Comparison of ENCODE assay signal across 8 cellular contexts in genomic region chr19:55156202-55157063, GRCh38. TPM values are rescaled to one million over a fixed set of nuclear protein-coding genes. Genes with fewer than 3 reads are reported as not detected.
DNase-seq lines count a peak whose midpoint lies in the region; ATAC-seq, FAIRE-seq and TF ChIP-seq lines count a peak whose summit lies in the region.

No MANE protein-coding gene starts in this region.

- no peaks in the 10 kb centered on the region for H3K9me1 ChIP-seq in K562 (ENCODE audit: control insufficient read depth, insufficient read depth, low read length)

- no peak for TF ChIP-seq CTCF in K562 (IDR thresholded peaks at IDR 0.05 in 2 of 3, conservative IDR thresholded peaks at IDR 0.05 in 1 of 3; ENCODE audit: insufficient read depth in 2 of 3, low read depth in 1 of 3, low read length in 3 of 3)
- no peak for TF ChIP-seq CTCF in ascending aorta (IDR thresholded peaks at IDR 0.05)

- H3K9ac ChIP-seq in K562 (ENCODE audit: insufficient read depth in 1 of 2, low read depth in 2 of 2, low read length in 2 of 2): peak overlapping the region; percentile 67 to 94

- CTCF ChIA-PET in K562 (lab: Yijun Ruan, JAX; ENCODE audit: low intra/inter-chr PET ratio): interaction anchor here (1.2 kb wide), 1 partner anchor 10 kb away, joined by 4 read pairs; no protein-coding TSS in a partner anchor

- TF ChIP-seq EP300 in K562 (IDR thresholded peaks at IDR 0.05; ENCODE audit: low read length): no peak

- peak overlapping the region; percentile 77 for H3K4me2 ChIP-seq in K562 (ENCODE audit: insufficient read depth, low read length)

- H3K36me3 ChIP-seq in K562 (ENCODE audit: control insufficient read depth, insufficient read depth, low read length) (peaks cover 18% of the 10 kb centered on the region; the same call in 2 of the 3 replicates), ascending aorta (no peaks in the 10 kb centered on the region)

- intact Hi-C loops in K562 (cut with micrococcal nuclease): loop anchor here (10.0 kb wide), 1 partner anchor 348 kb away; no protein-coding TSS in a partner anchor
- intact Hi-C loops in ascending aorta (cut with DNase I): no loop called here

- under 1% methylated on average over 39 of the region's 52 CpGs for WGBS in K562 (ENCODE audit: insufficient coverage, low coverage, missing lambda C conversion rate)

- H3K79me2 ChIP-seq in K562 (ENCODE audit: control insufficient read depth, insufficient read depth, low read length): peaks cover 14% of the 10 kb centered on the region

- DNase-seq in NCI-H2029 (lab: John Stamatoyannopoulos, UW) (peak; percentile 33), NCI-H2029 treated with DMSO at 0.1 percent for 48 hours (lab: John Stamatoyannopoulos, UW) (no peak), NCI-H446 treated with DMSO at 0.1 percent for 48 hours (lab: John Stamatoyannopoulos, UW) (peak; percentile 53), K562 (ENCODE audit: extremely low read depth in 1 of 4, low spot score in 3 of 4) (peak; percentile 91 to 97 (median 93)), iris pigment epithelial cell (ENCODE audit: low read depth) (peak; percentile 75), HuH-7 (ENCODE audit: low spot score) (no peak), ascending aorta (ENCODE audit: low spot score in 2 of 2) (no peak), amniotic stem cell (lab: John Stamatoyannopoulos, UW) (no peak)

- ATAC-seq in K562: peak; percentile 70

- in situ Hi-C loops in K562 (cut with MboI): loop anchor here (25.0 kb wide), 1 partner anchor 981 kb away; the partner anchor contains the start of gene ZNF444

- POLR2A ChIA-PET in K562 (lab: Yijun Ruan, JAX): interaction anchor here (0.5 to 1.3 kb wide), 4 partner anchors 10 to 341 kb away, joined by 3 to 7 read pairs (median 3); no protein-coding TSS in a partner anchor

- peak; percentile 73 for FAIRE-seq in K562 (lab: Jason Lieb, UNC)

- peak overlapping the region; percentile 56 for H3K4me3 ChIP-seq in K562
- H3K4me3 ChIP-seq in ascending aorta: no peak overlapping the region

- peak overlapping the region; percentile 69 for H3K27ac ChIP-seq in K562 (ENCODE audit: extremely low read depth, low read depth, low read length)
- no peak overlapping the region for H3K27ac ChIP-seq in ascending aorta

- peak overlapping the region; percentile 63 for H2AFZ ChIP-seq in K562 (ENCODE audit: low read depth, low read length)

- H4K20me1 ChIP-seq in K562 (replicated peaks; ENCODE audit: control insufficient read depth, insufficient read depth, low read length): no peaks in the 10 kb centered on the region

- TF ChIP-seq RAD21 in K562 (CRISPR knock-in tag; conservative IDR thresholded peaks at IDR 0.05 in 1 of 2, IDR thresholded peaks at IDR 0.05 in 1 of 2): no peak

- H3K9me3 ChIP-seq in K562 (replicated peaks; ENCODE audit: control insufficient read depth, insufficient read depth, low read depth, low read length): no peaks in the 10 kb centered on the region; the same call in 1 of the 2 replicates
- H3K9me3 ChIP-seq in ascending aorta: no peaks in the 10 kb centered on the region

- TF ChIP-seq POLR2A in K562 (conservative IDR thresholded peaks at IDR 0.05): peak; percentile 53; the same call in 1 of the 2 replicates

- no peaks in the 10 kb centered on the region for H3K27me3 ChIP-seq in K562 (ENCODE audit: control insufficient read depth in 2 of 2, insufficient read depth in 2 of 2, low read length in 2 of 2)
- peaks cover 22% of the 10 kb centered on the region for H3K27me3 ChIP-seq in ascending aorta

- H3K4me1 ChIP-seq in K562 (replicated peaks in 1 of 2; ENCODE audit: control insufficient read depth in 2 of 2, insufficient read depth in 2 of 2, low read length in 2 of 2) (peaks cover 39 to 66% of the 10 kb centered on the region in 2 experiments), ascending aorta (no peaks in the 10 kb centered on the region)

- BruUV-seq in K562 (replicated peaks; lab: Mats Ljungman, UMichigan): no TSS peak

RNA-seq across cellular contexts. Expression of gene TNNI3, which starts 1.1 kb away (rescaled TPM):
- total RNA-seq in K562 (2011; cell fraction: chromatin; rRNA removed; ENCODE audit: low replicate concordance): 25.9 and 44.0 TPM in 2 replicates
- 23.2 and 24.3 TPM in 2 replicates for total RNA-seq in K562 (2011; cell fraction: nucleolus; rRNA removed)
- 27.0 and 36.9 TPM in 2 replicates for total RNA-seq in K562 (2011; cell fraction: nucleoplasm; rRNA removed)
- total RNA-seq in K562 (2014; rRNA removed) (107 and 125 TPM in 2 replicates), K562 (2014; rRNA removed; fragmentation: Illumina TruSeq; extraction: Trizol) (22.0 and 26.5 TPM in 2 replicates), K562 (2015; rRNA removed; fragmentation: Illumina TruSeq; extraction: Trizol) (74.2 and 76.5 TPM in 2 replicates), K562 (2021) (53.7 and 63.3 TPM in 2 replicates), ascending aorta (not detected)
- polyA plus RNA-seq in K562 (2011; rRNA removed) (28.1 and 33.8 TPM in 2 replicates), K562 (2014; fragmentation: Illumina TruSeq; extraction: Trizol) (42.0 and 55.7 TPM in 2 replicates), K562 (2014; fragmentation: Nextera tagmentation; extraction: Ambion mirVana) (10 to 100 TPM in 1 of 2 experiments, 1 to 10 TPM in 1; 4.7 to 17.2 TPM), K562 (2014; rRNA removed) (143 and 158 TPM in 2 replicates)
- polyA plus RNA-seq in K562 (2011; cell fraction: cytosol; rRNA removed): 41.8 and 52.3 TPM in 2 replicates
- 61.1 and 64.7 TPM in 2 replicates for polyA plus RNA-seq in K562 (2011; cell fraction: nucleus; rRNA removed)
- 58.4 and 68.8 TPM in 2 replicates for polyA plus RNA-seq in K562 (2012)
- 6.4 and 7.0 TPM in 2 replicates for polyA minus RNA-seq in K562 (2011; rRNA and poly(A)+ RNA removed)
- 7.1 and 13.3 TPM in 2 replicates for polyA minus RNA-seq in K562 (2011; cell fraction: cytosol; rRNA and poly(A)+ RNA removed)
- polyA minus RNA-seq in K562 (2011; cell fraction: nucleus; rRNA and poly(A)+ RNA removed): 10.6 and 16.3 TPM in 2 replicates

RNA-seq across cellular contexts. Expression of gene TNNT1, which starts 7.4 kb away (rescaled TPM):
- 33.1 and 49.0 TPM in 2 replicates for total RNA-seq in K562 (2011; cell fraction: chromatin; rRNA removed; ENCODE audit: low replicate concordance)
- total RNA-seq in K562 (2011; cell fraction: nucleolus; rRNA removed): 39.5 and 44.5 TPM in 2 replicates
- 49.1 and 49.5 TPM in 2 replicates for total RNA-seq in K562 (2011; cell fraction: nucleoplasm; rRNA removed)
- total RNA-seq in K562 (2014; rRNA removed) (366 and 390 TPM in 2 replicates), K562 (2014; rRNA removed; fragmentation: Illumina TruSeq; extraction: Trizol) (114 and 159 TPM in 2 replicates), K562 (2015; rRNA removed; fragmentation: Illumina TruSeq; extraction: Trizol) (244 and 252 TPM in 2 replicates), K562 (2021) (207 and 227 TPM in 2 replicates), ascending aorta (not detected)
- polyA plus RNA-seq in K562 (2011; rRNA removed) (177 and 189 TPM in 2 replicates), K562 (2014; fragmentation: Illumina TruSeq; extraction: Trizol) (224 and 227 TPM in 2 replicates), K562 (2014; fragmentation: Nextera tagmentation; extraction: Ambion mirVana) (10 to 100 TPM; 31.8 to 43.6 TPM), K562 (2014; rRNA removed) (324 and 325 TPM in 2 replicates)
- 173 and 189 TPM in 2 replicates for polyA plus RNA-seq in K562 (2011; cell fraction: cytosol; rRNA removed)
- 99.4 and 117 TPM in 2 replicates for polyA plus RNA-seq in K562 (2011; cell fraction: nucleus; rRNA removed)
- 276 and 308 TPM in 2 replicates for polyA plus RNA-seq in K562 (2012)
- polyA minus RNA-seq in K562 (2011; rRNA and poly(A)+ RNA removed): 86.4 and 93.6 TPM in 2 replicates
- 45.8 and 53.1 TPM in 2 replicates for polyA minus RNA-seq in K562 (2011; cell fraction: cytosol; rRNA and poly(A)+ RNA removed)
- polyA minus RNA-seq in K562 (2011; cell fraction: nucleus; rRNA and poly(A)+ RNA removed): 24.5 and 35.7 TPM in 2 replicates

RNA-seq across cellular contexts. Expression of gene DNAAF3, which starts 10.0 kb away (rescaled TPM):
- total RNA-seq in K562 (2011; cell fraction: chromatin; rRNA removed; ENCODE audit: low replicate concordance): 9.1 and 32.2 TPM in 2 replicates
- 17.6 and 19.3 TPM in 2 replicates for total RNA-seq in K562 (2011; cell fraction: nucleolus; rRNA removed)
- 17.8 and 22.7 TPM in 2 replicates for total RNA-seq in K562 (2011; cell fraction: nucleoplasm; rRNA removed)
- total RNA-seq in K562 (2014; rRNA removed) (49.8 and 66.8 TPM in 2 replicates), K562 (2014; rRNA removed; fragmentation: Illumina TruSeq; extraction: Trizol) (19.7 and 21.6 TPM in 2 replicates), K562 (2015; rRNA removed; fragmentation: Illumina TruSeq; extraction: Trizol) (27.6 and 28.5 TPM in 2 replicates), K562 (2021) (43.0 and 44.3 TPM in 2 replicates), ascending aorta (not detected)
- polyA plus RNA-seq in K562 (2011; rRNA removed) (29.3 and 46.8 TPM in 2 replicates), K562 (2014; fragmentation: Illumina TruSeq; extraction: Trizol) (61.5 and 67.6 TPM in 2 replicates), K562 (2014; fragmentation: Nextera tagmentation; extraction: Ambion mirVana) (10 to 100 TPM; 29.7 to 54.4 TPM), K562 (2014; rRNA removed) (50.2 and 65.0 TPM in 2 replicates)
- polyA plus RNA-seq in K562 (2011; cell fraction: cytosol; rRNA removed): 84.8 and 128 TPM in 2 replicates
- 48.2 and 66.5 TPM in 2 replicates for polyA plus RNA-seq in K562 (2011; cell fraction: nucleus; rRNA removed)
- polyA plus RNA-seq in K562 (2012): 41.3 and 45.3 TPM in 2 replicates
- 7.2 and 9.1 TPM in 2 replicates for polyA minus RNA-seq in K562 (2011; rRNA and poly(A)+ RNA removed)
- polyA minus RNA-seq in K562 (2011; cell fraction: cytosol; rRNA and poly(A)+ RNA removed): 18.7 and 19.0 TPM in 2 replicates
- 7.1 and 10.8 TPM in 2 replicates for polyA minus RNA-seq in K562 (2011; cell fraction: nucleus; rRNA and poly(A)+ RNA removed)

RNA-seq across cellular contexts. Expression of gene SYT5, which starts 23.7 kb away (rescaled TPM):
- total RNA-seq in K562 (2011; cell fraction: chromatin; rRNA removed; ENCODE audit: low replicate concordance): 8.2 and 12.8 TPM in 2 replicates
- 5.1 and 5.5 TPM in 2 replicates for total RNA-seq in K562 (2011; cell fraction: nucleolus; rRNA removed)
- 8.5 and 9.7 TPM in 2 replicates for total RNA-seq in K562 (2011; cell fraction: nucleoplasm; rRNA removed)
- total RNA-seq in K562 (2014; rRNA removed) (9.9 and 15.7 TPM in 2 replicates), K562 (2014; rRNA removed; fragmentation: Illumina TruSeq; extraction: Trizol) (8.8 and 9.8 TPM in 2 replicates), K562 (2015; rRNA removed; fragmentation: Illumina TruSeq; extraction: Trizol) (6.6 and 7.2 TPM in 2 replicates), K562 (2021) (19.9 and 20.9 TPM in 2 replicates), ascending aorta (not detected)
- polyA plus RNA-seq in K562 (2011; rRNA removed) (3.9 and 5.0 TPM in 2 replicates), K562 (2014; fragmentation: Illumina TruSeq; extraction: Trizol) (18.0 and 19.4 TPM in 2 replicates), K562 (2014; fragmentation: Nextera tagmentation; extraction: Ambion mirVana) (1 to 10 TPM; 1.3 to 2.1 TPM), K562 (2014; rRNA removed) (14.2 and 15.2 TPM in 2 replicates)
- polyA plus RNA-seq in K562 (2011; cell fraction: cytosol; rRNA removed): 4.3 and 6.8 TPM in 2 replicates
- 5.3 and 5.7 TPM in 2 replicates for polyA plus RNA-seq in K562 (2011; cell fraction: nucleus; rRNA removed)
- polyA plus RNA-seq in K562 (2012): 15.2 and 38.7 TPM in 2 replicates
- 2.4 and 5.1 TPM in 2 replicates for polyA minus RNA-seq in K562 (2011; rRNA and poly(A)+ RNA removed)
- 8.4 and 13.2 TPM in 2 replicates for polyA minus RNA-seq in K562 (2011; cell fraction: cytosol; rRNA and poly(A)+ RNA removed)
- 3.1 and 3.4 TPM in 2 replicates for polyA minus RNA-seq in K562 (2011; cell fraction: nucleus; rRNA and poly(A)+ RNA removed)

RNA-seq across cellular contexts. Expression of gene PPP1R12C, which starts 39.0 kb away (rescaled TPM):
- total RNA-seq in K562 (2011; cell fraction: chromatin; rRNA removed; ENCODE audit: low replicate concordance): 103 and 282 TPM in 2 replicates
- total RNA-seq in K562 (2011; cell fraction: nucleolus; rRNA removed): 185 and 189 TPM in 2 replicates
- total RNA-seq in K562 (2011; cell fraction: nucleoplasm; rRNA removed): 126 and 131 TPM in 2 replicates
- total RNA-seq in K562 (2014; rRNA removed): 93.5 and 119 TPM in 2 replicates
- 16.3 and 21.9 TPM in 2 replicates for total RNA-seq in K562 (2014; rRNA removed; fragmentation: Illumina TruSeq; extraction: Trizol)
- total RNA-seq in K562 (2015; rRNA removed; fragmentation: Illumina TruSeq; extraction: Trizol): 54.1 and 54.3 TPM in 2 replicates
- total RNA-seq in K562 (2021): 89.7 and 110 TPM in 2 replicates
- polyA plus RNA-seq in K562 (2011; rRNA removed): 31.6 and 39.7 TPM in 2 replicates
- polyA plus RNA-seq in K562 (2011; cell fraction: cytosol; rRNA removed): 21.4 and 48.7 TPM in 2 replicates
- polyA plus RNA-seq in K562 (2011; cell fraction: nucleus; rRNA removed): 238 and 450 TPM in 2 replicates
- 76.7 and 102 TPM in 2 replicates for polyA plus RNA-seq in K562 (2012)
- polyA plus RNA-seq in K562 (2014; fragmentation: Illumina TruSeq; extraction: Trizol): 33.7 and 54.3 TPM in 2 replicates
- polyA plus RNA-seq in K562 (2014; fragmentation: Nextera tagmentation; extraction: Ambion mirVana): 1 to 10 TPM; 1.8 to 2.7 TPM
- 125 and 136 TPM in 2 replicates for polyA plus RNA-seq in K562 (2014; rRNA removed)
- 5.9 and 7.7 TPM in 2 replicates for polyA minus RNA-seq in K562 (2011; rRNA and poly(A)+ RNA removed)
- 15.9 and 20.8 TPM in 2 replicates for polyA minus RNA-seq in K562 (2011; cell fraction: cytosol; rRNA and poly(A)+ RNA removed)
- 53.1 and 57.2 TPM in 2 replicates for polyA minus RNA-seq in K562 (2011; cell fraction: nucleus; rRNA and poly(A)+ RNA removed)
- total RNA-seq in ascending aorta: 219 TPM

Comparison
In these comparisons a context has a peak if more than half of its experiments do, and no peak if none do; other contexts are left out.
1. DNase-seq: peak in NCI-H2029 (single experiment), NCI-H446 treated with DMSO at 0.1 percent for 48 hours (single experiment), K562 (4 of 4) and iris pigment epithelial cell (single experiment); none in NCI-H2029 treated with DMSO at 0.1 percent for 48 hours (single experiment), HuH-7 (single experiment), ascending aorta (0 of 2) and amniotic stem cell (single experiment).
2. RNA of gene TNNI3, which starts 1.1 kb away (total RNA-seq): 22.0 to 125 TPM in K562; not detected in ascending aorta (single experiment); every median in the first group is over 10 times any median in the second.
3. RNA of gene TNNT1, which starts 7.4 kb away (total RNA-seq): 33.1 to 390 TPM in K562; not detected in ascending aorta (single experiment); every median in the first group is over 10 times any median in the second.